In genomic region chr6:77094821-77095220, GRCh38 we compare ENCODE assay signal across 29 cellular contexts.
"Had no signal": no experiment of that assay in that cellular context is flagged by ENCODE, and none has a peak within 500 bp of the region (broad histone marks: within the 10 kb centered on the region; RNA-seq: fewer than 3 reads in every experiment).

No MANE protein-coding gene starts in this region.

- H3K27ac Mint-ChIP-seq: dendritic cell treated with granulocyte-macrophage colony-stimulating factor and Interleukin-4, amounts not matched to agents 40 ng/mL and 50 ng/mL, for 4 days; endodermal cell; naive thymus-derived CD4-positive, alpha-beta T cell; stimulated activated memory B cell treated with anti-CD40 and anti-IgM and Interleukin-4, amounts not matched to agents 10 μg/mL and 1 μg/mL and 100 μg/mL, for 72 hours had no signal

- H3K27me3 ChIP-seq: gastrocnemius medialis, ovary, spleen, testis, tibial nerve, upper lobe of right lung, uterus had no signal

- FAIRE-seq: colon, keratinocyte had no signal

- H3K4me3 ChIP-seq: gastrocnemius medialis, ovary, psoas muscle, skin epidermis, spleen, testis, tibial nerve, upper lobe of right lung, uterus had no signal

- H3K4me3 Mint-ChIP-seq: dendritic cell treated with granulocyte-macrophage colony-stimulating factor and Interleukin-4, amounts not matched to agents 40 ng/mL and 50 ng/mL, for 4 days; endodermal cell; naive thymus-derived CD4-positive, alpha-beta T cell; nephron; stimulated activated memory B cell treated with anti-CD40 and anti-IgM and Interleukin-4, amounts not matched to agents 10 μg/mL and 1 μg/mL and 100 μg/mL, for 72 hours had no signal

- H3K36me3 Mint-ChIP-seq: naive thymus-derived CD4-positive, alpha-beta T cell; stimulated activated memory B cell treated with anti-CD40 and anti-IgM and Interleukin-4, amounts not matched to agents 10 μg/mL and 1 μg/mL and 100 μg/mL, for 72 hours had no signal

- H3K4me1 Mint-ChIP-seq: naive thymus-derived CD4-positive, alpha-beta T cell; nephron; stimulated activated memory B cell treated with anti-CD40 and anti-IgM and Interleukin-4, amounts not matched to agents 10 μg/mL and 1 μg/mL and 100 μg/mL, for 72 hours had no signal

- H3K9me3 ChIP-seq: gastrocnemius medialis, ovary, psoas muscle, testis, tibial nerve, upper lobe of right lung had no signal

- H3K27ac ChIP-seq: epithelial cell of prostate, gastrocnemius medialis, ovary, psoas muscle, skin epidermis, spleen, testis, tibial nerve, upper lobe of right lung, uterus had no signal

- H3K9me3 Mint-ChIP-seq: endodermal cell, nephron had no signal

- ATAC-seq: esophagus mucosa; gastrocnemius medialis; naive thymus-derived CD4-positive, alpha-beta T cell; psoas muscle; right cardiac atrium; stimulated activated memory B cell treated with anti-CD40 and anti-IgM and Interleukin-4, amounts not matched to agents 10 μg/mL and 1 μg/mL and 100 μg/mL, for 72 hours; stimulated activated naive CD8-positive, alpha-beta T cell treated with anti-CD3 and anti-CD28 coated beads, Interleukin-15, Interleukin-2, amounts not matched to agents 100 U/mL and 50 U/mL, for 24 hours; upper lobe of right lung had no signal

- H3K36me3 ChIP-seq: gastrocnemius medialis, ovary, spleen, tibial nerve, upper lobe of right lung, uterus had no signal

- H3K4me1 ChIP-seq: psoas muscle, spleen, testis, tibial nerve, upper lobe of right lung, uterus had no signal

- DNase-seq: effector CD8-positive, alpha-beta T cell; endodermal cell; foreskin fibroblast; gastrocnemius medialis; head of caudate nucleus; mesendoderm; midbrain; naive thymus-derived CD4-positive, alpha-beta T cell; occipital lobe; ovary; posterior cingulate gyrus; psoas muscle; right cardiac atrium; spleen; stimulated activated CD4-positive, alpha-beta T cell treated with anti-CD3 and anti-CD28 coated beads, Interleukin-4, amount 100 ng/mL, for 4 hours; stimulated activated naive CD8-positive, alpha-beta T cell treated with anti-CD3 and anti-CD28 coated beads, Interleukin-15, Interleukin-2, amounts not matched to agents 100 U/mL and 50 U/mL, for 24 hours; substantia nigra; testis; upper lobe of right lung; uterus had no signal

- H3K27me3 Mint-ChIP-seq: dendritic cell treated with granulocyte-macrophage colony-stimulating factor and Interleukin-4, amounts not matched to agents 40 ng/mL and 50 ng/mL, for 4 days; naive thymus-derived CD4-positive, alpha-beta T cell; stimulated activated memory B cell treated with anti-CD40 and anti-IgM and Interleukin-4, amounts not matched to agents 10 μg/mL and 1 μg/mL and 100 μg/mL, for 72 hours had no signal
